ENCODE assay signal across 9 cellular contexts in genomic region chr1:53878492-53879105, GRCh38. TPM values are rescaled to one million over a fixed set of nuclear protein-coding genes. Genes with fewer than 3 reads are reported as not detected.
DNase-seq lines count a peak whose midpoint lies in the region; ATAC-seq and TF ChIP-seq lines count a peak whose summit lies in the region.
"Had no signal": no experiment of that assay in that cellular context is flagged by ENCODE, and none has a peak within 500 bp of the region (broad histone marks: within the 10 kb centered on the region; RNA-seq: fewer than 3 reads in every experiment).

No MANE protein-coding gene starts in this region.

- no peak overlapping the region for H3K27ac Mint-ChIP-seq in Calu3 (ENCODE audit: unreplicated experiment)

- H3K27ac ChIP-seq in RWPE2 (ENCODE audit: poor library complexity, severe bottlenecking), result no peak overlapping the region

- CTCF ChIA-PET in Calu3 (lab: Charles Lee), result interaction anchor here (0.7 to 2.0 kb wide), 6 partner anchors 18 to 81 kb away, joined by 3 to 14 read pairs (median 6); partner anchors contain the start of genes IFT25 and LRRC42

- no peaks in the 10 kb centered on the region for H3K27me3 ChIP-seq in RWPE2 (ENCODE audit: insufficient read depth, poor library complexity, severe bottlenecking)

- H3K36me3 Mint-ChIP-seq in Calu3 (ENCODE audit: insufficient read depth, unreplicated experiment), result no peaks in the 10 kb centered on the region

- no peaks in the 10 kb centered on the region for H3K4me1 ChIP-seq in RWPE2 (ENCODE audit: insufficient read depth, poor library complexity, severe bottlenecking)

- no peaks in the 10 kb centered on the region for H3K9me3 ChIP-seq in RWPE2 (ENCODE audit: severe bottlenecking)

- H3K4me3 ChIP-seq in RWPE2 (ENCODE audit: severe bottlenecking) (no peak overlapping the region), fibroblast of the aortic adventitia (ENCODE audit: low read depth, low read length) (no peak overlapping the region)

- H3K9me3 Mint-ChIP-seq in Calu3 (ENCODE audit: low read depth, unreplicated experiment), result no peaks in the 10 kb centered on the region

- TF ChIP-seq EP300 in Ishikawa (IDR thresholded peaks at IDR 0.05; ENCODE audit: borderline replicate concordance), result no peak

- no peaks in the 10 kb centered on the region for H3K4me1 Mint-ChIP-seq in Calu3 (ENCODE audit: low read depth, unreplicated experiment)

- intact Hi-C loops in Calu3 (cut with micrococcal nuclease; ENCODE audit: unreplicated experiment), result loop anchor here (1.0 kb wide), 1 partner anchor 71 kb away; no protein-coding TSS in a partner anchor

- TF ChIP-seq RAD21 in Ishikawa (IDR thresholded peaks at IDR 0.05; ENCODE audit: low read depth), result peak; percentile 58

- DNase-seq in Calu3 (no peak), RWPE2 (ENCODE audit: low spot score) (no peak), fibroblast of the aortic adventitia (ENCODE audit: low read depth) (peak; percentile 77), superior temporal gyrus (ENCODE audit: extremely low spot score) (peak; percentile 76)
- no peak for DNase-seq in activated naive CD4-positive, alpha-beta T cell treated with anti-CD3 and anti-CD28 coated beads, Interleukin-2, amount 50 U/mL, for 16 hours

- no TSS peak for BruUV-seq in Calu3 (replicated peaks; lab: Mats Ljungman, UMichigan)

- no peaks in the 10 kb centered on the region for H3K27me3 Mint-ChIP-seq in Calu3 (ENCODE audit: unreplicated experiment)
- H3K27me3 Mint-ChIP-seq: naive thymus-derived CD4-positive, alpha-beta T cell had no signal

- TF ChIP-seq CTCF in Calu3 (IDR thresholded peaks at IDR 0.05; ENCODE audit: unreplicated experiment) (peak; percentile 46), RWPE2 (IDR thresholded peaks at IDR 0.05; ENCODE audit: poor library complexity, severe bottlenecking) (peak; percentile 90), fibroblast of the aortic adventitia (IDR thresholded peaks at IDR 0.05; ENCODE audit: insufficient read depth, low read length) (peak; percentile 70)

- ATAC-seq in RWPE2 (ENCODE audit: low read depth), result no peak
- ATAC-seq in GM21526 (IDR thresholded peaks at IDR 0.05; ENCODE audit: low FRiP score, unreplicated experiment), result no peak
- no peak for ATAC-seq in GM21528 (IDR thresholded peaks at IDR 0.05; ENCODE audit: low FRiP score, unreplicated experiment)
- ATAC-seq: naive thymus-derived CD4-positive, alpha-beta T cell had no signal

- H3K4me3 Mint-ChIP-seq in Calu3 (ENCODE audit: low read depth, unreplicated experiment), result no peak overlapping the region
- H3K4me3 Mint-ChIP-seq: naive thymus-derived CD4-positive, alpha-beta T cell had no signal

- H3K36me3 ChIP-seq in RWPE2 (ENCODE audit: low read depth), result peaks cover 31% of the 10 kb centered on the region

TF ChIP-seq in Ishikawa, 13 proteins besides CTCF, POLR2A, EP300 and RAD21:
- TF ChIP-seq YY1 (IDR thresholded peaks at IDR 0.05; ENCODE audit: low read depth), result no peak
- no peak for TF ChIP-seq TEAD4 (IDR thresholded peaks at IDR 0.05)
- TF ChIP-seq FOXM1 (IDR thresholded peaks at IDR 0.05; ENCODE audit: borderline replicate concordance, low read depth), result no peak
- TF ChIP-seq ZBTB7A (IDR thresholded peaks at IDR 0.05; ENCODE audit: low read depth), result no peak
- TF ChIP-seq, protein P1, sequence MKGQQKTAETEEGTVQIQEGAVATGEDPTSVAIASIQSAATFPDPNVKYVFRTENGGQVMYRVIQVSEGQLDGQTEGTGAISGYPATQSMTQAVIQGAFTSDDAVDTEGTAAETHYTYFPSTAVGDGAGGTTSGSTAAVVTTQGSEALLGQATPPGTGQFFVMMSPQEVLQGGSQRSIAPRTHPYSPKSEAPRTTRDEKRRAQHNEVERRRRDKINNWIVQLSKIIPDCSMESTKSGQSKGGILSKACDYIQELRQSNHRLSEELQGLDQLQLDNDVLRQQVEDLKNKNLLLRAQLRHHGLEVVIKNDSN (IDR thresholded peaks at IDR 0.05), result no peak
- no peak for TF ChIP-seq EGR1 (IDR thresholded peaks at IDR 0.05)
- TF ChIP-seq, protein P2, sequence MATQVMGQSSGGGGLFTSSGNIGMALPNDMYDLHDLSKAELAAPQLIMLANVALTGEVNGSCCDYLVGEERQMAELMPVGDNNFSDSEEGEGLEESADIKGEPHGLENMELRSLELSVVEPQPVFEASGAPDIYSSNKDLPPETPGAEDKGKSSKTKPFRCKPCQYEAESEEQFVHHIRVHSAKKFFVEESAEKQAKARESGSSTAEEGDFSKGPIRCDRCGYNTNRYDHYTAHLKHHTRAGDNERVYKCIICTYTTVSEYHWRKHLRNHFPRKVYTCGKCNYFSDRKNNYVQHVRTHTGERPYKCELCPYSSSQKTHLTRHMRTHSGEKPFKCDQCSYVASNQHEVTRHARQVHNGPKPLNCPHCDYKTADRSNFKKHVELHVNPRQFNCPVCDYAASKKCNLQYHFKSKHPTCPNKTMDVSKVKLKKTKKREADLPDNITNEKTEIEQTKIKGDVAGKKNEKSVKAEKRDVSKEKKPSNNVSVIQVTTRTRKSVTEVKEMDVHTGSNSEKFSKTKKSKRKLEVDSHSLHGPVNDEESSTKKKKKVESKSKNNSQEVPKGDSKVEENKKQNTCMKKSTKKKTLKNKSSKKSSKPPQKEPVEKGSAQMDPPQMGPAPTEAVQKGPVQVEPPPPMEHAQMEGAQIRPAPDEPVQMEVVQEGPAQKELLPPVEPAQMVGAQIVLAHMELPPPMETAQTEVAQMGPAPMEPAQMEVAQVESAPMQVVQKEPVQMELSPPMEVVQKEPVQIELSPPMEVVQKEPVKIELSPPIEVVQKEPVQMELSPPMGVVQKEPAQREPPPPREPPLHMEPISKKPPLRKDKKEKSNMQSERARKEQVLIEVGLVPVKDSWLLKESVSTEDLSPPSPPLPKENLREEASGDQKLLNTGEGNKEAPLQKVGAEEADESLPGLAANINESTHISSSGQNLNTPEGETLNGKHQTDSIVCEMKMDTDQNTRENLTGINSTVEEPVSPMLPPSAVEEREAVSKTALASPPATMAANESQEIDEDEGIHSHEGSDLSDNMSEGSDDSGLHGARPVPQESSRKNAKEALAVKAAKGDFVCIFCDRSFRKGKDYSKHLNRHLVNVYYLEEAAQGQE (IDR thresholded peaks at IDR 0.05; ENCODE audit: low read depth), result no peak
- TF ChIP-seq TCF12 (IDR thresholded peaks at IDR 0.05; ENCODE audit: low read depth), result no peak
- TF ChIP-seq CEBPB (IDR thresholded peaks at IDR 0.05), result no peak
- TF ChIP-seq TAF1 (IDR thresholded peaks at IDR 0.05; ENCODE audit: low read depth), result no peak

RNA-seq across cellular contexts. Expression of gene YIPF1, which starts 11.0 kb away (rescaled TPM):
- 15.2 and 18.2 TPM in 2 replicates for total RNA-seq in Calu3 (2022)
- 30.1 and 34.4 TPM in 2 replicates for total RNA-seq in fibroblast of the aortic adventitia (ENCODE audit: low replicate concordance)

RNA-seq across cellular contexts. Expression of gene DIO1, which starts 15.4 kb away (rescaled TPM):
- total RNA-seq in Calu3 (2022), result not detected in 2 replicates
- total RNA-seq in fibroblast of the aortic adventitia (ENCODE audit: low replicate concordance), result not detected in 2 replicates
- total RNA-seq: naive thymus-derived CD4-positive, alpha-beta T cell had no signal

RNA-seq across cellular contexts. Expression of gene NDC1, which starts 40.5 kb away (rescaled TPM):
- total RNA-seq in Calu3 (2022) (40.6 and 44.8 TPM in 2 replicates), fibroblast of the aortic adventitia (ENCODE audit: low replicate concordance) (4.7 and 35.2 TPM in 2 replicates)

Comparison
In these comparisons a context has a peak if more than half of its experiments do, and no peak if none do; other contexts are left out.
1. DNase-seq: peak in fibroblast of the aortic adventitia (single experiment) and superior temporal gyrus (single experiment); none in Calu3 (single experiment), RWPE2 (single experiment) and activated naive CD4-positive, alpha-beta T cell treated with anti-CD3 and anti-CD28 coated beads, Interleukin-2, amount 50 U/mL, for 16 hours (single experiment).
2. Peak in every context shown above with its lines, with median percentiles within 50 percentile points of each other: CTCF ChIP-seq.